Comparison of ENCODE assay signal across 8 cellular contexts in genomic region chr5:53560028-53560427, GRCh38.
A peak's percentile ranks its signal among the peaks of the same experiment; 100 is the strongest.
DNase-seq lines count a peak whose midpoint lies in the region; ATAC-seq and TF ChIP-seq lines count a peak whose summit lies in the region.

No MANE protein-coding gene starts in this region.

- CTCF ChIA-PET in RWPE1 (lab: Yijun Ruan, JAX), result no interaction called here

- POLR2A ChIA-PET in RWPE1 (lab: Yijun Ruan, JAX; ENCODE audit: low non-redundant PET), result no interaction called here

- H3K27ac ChIP-seq in RWPE1, result peak overlapping the region; percentile 86

- H3K4me3 ChIP-seq in GM12875 (ENCODE audit: low read depth, low read length) (peak overlapping the region; percentile 98), HFF-Myc (replicated peaks; ENCODE audit: low read depth, low read length) (peak overlapping the region; percentile 90), fibroblast of pulmonary artery (replicated peaks; ENCODE audit: low read depth, low read length) (peak overlapping the region; percentile 83), retinal pigment epithelial cell (ENCODE audit: low read length) (peak overlapping the region; percentile 88)

- no peak for TF ChIP-seq CTCF in GM12875 (IDR thresholded peaks at IDR 0.05; ENCODE audit: borderline replicate concordance, insufficient read depth, low read depth, low read length)
- TF ChIP-seq CTCF in HFF-Myc (IDR thresholded peaks at IDR 0.05; ENCODE audit: low read depth, low read length, missing control alignments), result no peak
- no peak for TF ChIP-seq CTCF in RWPE1 (conservative IDR thresholded peaks at IDR 0.05; ENCODE audit: low read depth)
- no peak for TF ChIP-seq CTCF in fibroblast of pulmonary artery (IDR thresholded peaks at IDR 0.05; ENCODE audit: low read length, missing control alignments)
- no peak for TF ChIP-seq CTCF in retinal pigment epithelial cell (conservative IDR thresholded peaks at IDR 0.05; ENCODE audit: low read depth, low read length)

- no peak for ATAC-seq in HG03196 (IDR thresholded peaks at IDR 0.05; ENCODE audit: unreplicated experiment)

- no peak for DNase-seq in HFF-Myc (ENCODE audit: extremely low read depth, low read depth)
- no peak for DNase-seq in RWPE1 (ENCODE audit: low spot score)
- DNase-seq in fibroblast of pulmonary artery (ENCODE audit: low read depth), result no peak
- no peak for DNase-seq in retinal pigment epithelial cell (ENCODE audit: low read depth)
- no peak for DNase-seq in SW 1271 (lab: John Stamatoyannopoulos, UW)
- DNase-seq in cortex of kidney (lab: John Stamatoyannopoulos, UW), result no peak
